9 cellular contexts compared by ENCODE assay signal in the genomic region with DNA sequence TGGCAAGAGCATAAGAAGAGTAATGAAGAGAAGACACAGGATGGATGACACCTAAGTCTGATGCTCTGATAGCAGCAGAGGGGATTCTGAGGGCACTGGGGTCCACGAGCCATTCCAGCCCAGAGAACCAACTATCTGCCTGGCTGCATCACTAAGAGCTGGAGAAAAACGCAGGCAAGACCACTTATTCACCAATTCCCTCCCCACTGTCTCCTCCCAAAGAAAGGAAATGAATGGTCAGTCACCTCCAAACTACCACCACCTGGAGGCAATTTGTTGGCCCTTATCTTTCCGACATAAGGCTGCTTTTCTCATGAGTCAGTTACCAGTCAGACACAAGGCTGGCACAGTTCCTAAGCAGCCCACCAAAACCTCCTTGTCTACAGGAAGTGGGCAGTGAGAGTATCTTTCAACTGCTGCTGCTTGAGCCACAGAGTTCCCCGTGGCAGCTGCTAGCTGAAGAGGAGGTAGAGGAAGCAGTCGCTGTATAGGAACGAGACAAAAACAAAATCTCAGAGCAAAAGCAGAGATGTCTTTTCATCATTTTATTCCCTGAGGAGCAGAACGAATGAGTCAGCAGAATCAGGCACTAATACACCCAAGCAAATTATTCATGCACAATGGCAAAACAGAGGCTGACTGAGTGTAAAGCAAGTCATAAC.
A peak's percentile ranks its signal among the peaks of the same experiment; 100 is the strongest.
DNase-seq lines count a peak whose midpoint lies in the region; ATAC-seq, FAIRE-seq and TF ChIP-seq lines count a peak whose summit lies in the region.
"Had no signal": no experiment of that assay in that cellular context is flagged by ENCODE, and none has a peak within 500 bp of the region (broad histone marks: within the 10 kb centered on the region; RNA-seq: fewer than 3 reads in every experiment).

No MANE protein-coding gene starts in this region.

- H2AFZ ChIP-seq in astrocyte (ENCODE audit: low read depth, low read length): no peak overlapping the region

- H3K4me2 ChIP-seq in astrocyte (ENCODE audit: low read length): peak overlapping the region; percentile 54

- H3K4me3 ChIP-seq in astrocyte (ENCODE audit: insufficient read depth, low read depth, low read length) (no peak overlapping the region), mucosa of rectum (ENCODE audit: low read length in 2 of 2) (no peak overlapping the region), thyroid gland (replicated peaks in 1 of 3) (no peak overlapping the region)

- ATAC-seq in GM21717 (IDR thresholded peaks at IDR 0.05; ENCODE audit: unreplicated experiment): no peak

- H3K27me3 ChIP-seq in astrocyte (ENCODE audit: insufficient read depth, low read length) (no peaks in the 10 kb centered on the region), mucosa of rectum (ENCODE audit: control insufficient read depth in 2 of 2, insufficient read depth in 2 of 2, low read length in 2 of 2) (no peaks in the 10 kb centered on the region), thyroid gland (no peaks in the 10 kb centered on the region)

- TF ChIP-seq POLR2A in thyroid gland (IDR thresholded peaks at IDR 0.05): no peak

- peaks cover 61% of the 10 kb centered on the region for H3K4me1 Mint-ChIP-seq in T-helper 1 cell treated with Interleukin-12 subunit alpha and Interleukin-12 subunit beta and Interleukin-4 antibody, amounts not matched to agents 30 μg/mL and 1 μg/mL, for 36 hours (ENCODE audit: low read depth)
- peaks cover 43% of the 10 kb centered on the region for H3K4me1 Mint-ChIP-seq in astrocyte (ENCODE audit: low read depth, unreplicated experiment)

- peaks cover 42% of the 10 kb centered on the region for H3K36me3 Mint-ChIP-seq in T-helper 1 cell treated with Interleukin-12 subunit alpha and Interleukin-12 subunit beta and Interleukin-4 antibody, amounts not matched to agents 30 μg/mL and 1 μg/mL, for 36 hours (ENCODE audit: low read depth)
- H3K36me3 Mint-ChIP-seq in astrocyte (ENCODE audit: low read depth, unreplicated experiment): peaks cover 26% of the 10 kb centered on the region

- FAIRE-seq in astrocyte (lab: Jason Lieb, UNC): peak; percentile 97

- H3K27me3 Mint-ChIP-seq in T-helper 1 cell treated with Interleukin-12 subunit alpha and Interleukin-12 subunit beta and Interleukin-4 antibody, amounts not matched to agents 30 μg/mL and 1 μg/mL, for 36 hours (ENCODE audit: low read depth): no peaks in the 10 kb centered on the region
- no peaks in the 10 kb centered on the region for H3K27me3 Mint-ChIP-seq in astrocyte (ENCODE audit: low read depth, unreplicated experiment)

- peaks cover 11% of the 10 kb centered on the region for H3K9me3 ChIP-seq in astrocyte (ENCODE audit: insufficient read depth, low read depth, low read length)
- no peaks in the 10 kb centered on the region for H3K9me3 ChIP-seq in mucosa of rectum (ENCODE audit: control insufficient read depth in 2 of 2, low read length in 2 of 2)
- no peaks in the 10 kb centered on the region for H3K9me3 ChIP-seq in thyroid gland

- DNase-seq in NK-92 treated with Interleukin-12 subunit alpha and Interleukin-12 subunit beta, amount 100 ng/mL, for 24 hours (lab: John Stamatoyannopoulos, UW): peak; percentile 10
- DNase-seq in NK-92 (lab: John Stamatoyannopoulos, UW; ENCODE audit: unreplicated experiment): no peak
- DNase-seq in astrocyte (ENCODE audit: low read depth): peak; percentile 100
- DNase-seq in thyroid gland: no peak
- no peak for DNase-seq in GOT3 (lab: John Stamatoyannopoulos, UW)

- peaks cover 9% of the 10 kb centered on the region for H3K36me3 ChIP-seq in astrocyte (ENCODE audit: insufficient read depth, low read length)
- H3K36me3 ChIP-seq in mucosa of rectum (ENCODE audit: control insufficient read depth in 2 of 2, insufficient read depth in 2 of 2, low read length in 2 of 2): peaks cover 3 to 13% of the 10 kb centered on the region in 2 donors
- peaks cover 0 to 4% of the 10 kb centered on the region in 2 donors for H3K36me3 ChIP-seq in thyroid gland

- peaks cover 35% of the 10 kb centered on the region for H3K79me2 ChIP-seq in astrocyte (ENCODE audit: insufficient read depth, low read length)

- TF ChIP-seq CTCF in astrocyte (IDR thresholded peaks at IDR 0.05; ENCODE audit: insufficient read depth, low read depth, low read length): no peak
- no peak for TF ChIP-seq CTCF in thyroid gland (IDR thresholded peaks at IDR 0.05)

- peaks cover 4% of the 10 kb centered on the region for H3K9me3 Mint-ChIP-seq in T-helper 1 cell treated with Interleukin-12 subunit alpha and Interleukin-12 subunit beta and Interleukin-4 antibody, amounts not matched to agents 30 μg/mL and 1 μg/mL, for 36 hours
- H3K9me3 Mint-ChIP-seq in astrocyte (ENCODE audit: unreplicated experiment): no peaks in the 10 kb centered on the region

- intact Hi-C loops in thyroid gland (cut with DNase I): no loop called here

- 62 to 68% methylated on average over 7 of the region's 7 CpGs for WGBS in thyroid gland, 2 donors

- H3K9ac ChIP-seq in astrocyte (ENCODE audit: low read length): peak overlapping the region; percentile 69
- no peak overlapping the region for H3K9ac ChIP-seq in mucosa of rectum (ENCODE audit: low read depth in 1 of 2, low read length in 2 of 2)

- no peaks in the 10 kb centered on the region for H4K20me1 ChIP-seq in astrocyte (ENCODE audit: insufficient read depth, low read length)

- peak overlapping the region; percentile 85 for H3K27ac Mint-ChIP-seq in T-helper 1 cell treated with Interleukin-12 subunit alpha and Interleukin-12 subunit beta and Interleukin-4 antibody, amounts not matched to agents 30 μg/mL and 1 μg/mL, for 36 hours
- H3K27ac Mint-ChIP-seq in astrocyte (ENCODE audit: unreplicated experiment): peak overlapping the region; percentile 97

- H3K4me1 ChIP-seq in astrocyte (ENCODE audit: insufficient read depth, low read length) (peaks cover 35% of the 10 kb centered on the region), mucosa of rectum (ENCODE audit: control insufficient read depth in 2 of 2, insufficient read depth in 2 of 2, low read length in 2 of 2) (peaks cover 4 to 16% of the 10 kb centered on the region in 2 donors), thyroid gland (peaks cover 27 to 66% of the 10 kb centered on the region in 2 donors)

- H3K27ac ChIP-seq in astrocyte (ENCODE audit: low read depth, low read length) (peak overlapping the region; percentile 93), mucosa of rectum (ENCODE audit: low read depth in 2 of 2, low read length in 2 of 2) (peak overlapping the region; percentile 10 to 39), thyroid gland (peak overlapping the region in 2 of 3 donors; percentile 6 to 11)
- H3K27ac ChIP-seq: 22Rv1 had no signal

- peak overlapping the region; percentile 64 for H3K4me3 Mint-ChIP-seq in T-helper 1 cell treated with Interleukin-12 subunit alpha and Interleukin-12 subunit beta and Interleukin-4 antibody, amounts not matched to agents 30 μg/mL and 1 μg/mL, for 36 hours
- H3K4me3 Mint-ChIP-seq in astrocyte (ENCODE audit: unreplicated experiment): peak overlapping the region; percentile 35

Comparison
In these comparisons a context has a peak if more than half of its experiments do, and no peak if none do; other contexts are left out.
1. DNase-seq: peak in NK-92 treated with Interleukin-12 subunit alpha and Interleukin-12 subunit beta, amount 100 ng/mL, for 24 hours (single experiment) and astrocyte (single experiment); none in NK-92 (single experiment), thyroid gland (0 of 2) and GOT3 (single experiment).
2. H3K27ac ChIP-seq: peak in every context shown above with its lines; median percentile 93 in astrocyte; 24 in mucosa of rectum; 8 in thyroid gland.